9 cellular contexts compared by ENCODE assay signal in genomic region chr4:38760915-38761314, GRCh38. TPM values are rescaled to one million over a fixed set of nuclear protein-coding genes. Genes with fewer than 3 reads are reported as not detected.
DNase-seq lines count a peak whose midpoint lies in the region; ATAC-seq lines count a peak whose summit lies in the region.
"Had no signal": no experiment of that assay in that cellular context is flagged by ENCODE, and none has a peak within 500 bp of the region (broad histone marks: within the 10 kb centered on the region; RNA-seq: fewer than 3 reads in every experiment).

No MANE protein-coding gene starts in this region.

- H4K5ac ChIP-seq in mesendoderm (ENCODE audit: low read length), result no peak overlapping the region

- no peaks in the 10 kb centered on the region for H3K4me1 ChIP-seq in mesendoderm (ENCODE audit: control insufficient read depth, low read depth, low read length)
- no peaks in the 10 kb centered on the region for H3K4me1 ChIP-seq in effector memory CD4-positive, alpha-beta T cell (ENCODE audit: control insufficient read depth, insufficient read depth, low read length, poor library complexity, severe bottlenecking)
- H3K4me1 ChIP-seq: prostate gland had no signal

- H3K9me3 ChIP-seq in effector memory CD4-positive, alpha-beta T cell (ENCODE audit: control insufficient read depth, low read length), result no peaks in the 10 kb centered on the region
- H3K9me3 ChIP-seq: prostate gland had no signal

- H3K4me3 ChIP-seq in mesendoderm (ENCODE audit: low read length), result no peak overlapping the region
- no peak overlapping the region for H3K4me3 ChIP-seq in effector memory CD4-positive, alpha-beta T cell (ENCODE audit: insufficient read depth, low read depth, low read length, poor library complexity, severe bottlenecking)
- H3K4me3 ChIP-seq: prostate gland had no signal

- no peak overlapping the region for H3K23ac ChIP-seq in mesendoderm (ENCODE audit: low read length)

- H3K79me2 ChIP-seq in mesendoderm (ENCODE audit: control insufficient read depth, insufficient read depth, low read length), result no peaks in the 10 kb centered on the region

- no peak overlapping the region for H2BK5ac ChIP-seq in mesendoderm (ENCODE audit: low read length)

- no peak overlapping the region for H3K4ac ChIP-seq in mesendoderm (ENCODE audit: low read depth, low read length)

- H3K27me3 ChIP-seq in mesendoderm (ENCODE audit: insufficient read depth, low read length, poor library complexity), result no peaks in the 10 kb centered on the region
- H3K27me3 ChIP-seq in effector memory CD4-positive, alpha-beta T cell (replicated peaks; ENCODE audit: control insufficient read depth, insufficient read depth, low read length, poor library complexity, severe bottlenecking), result no peaks in the 10 kb centered on the region

- H2BK15ac ChIP-seq in mesendoderm (replicated peaks; ENCODE audit: low read depth), result no peak overlapping the region

- H2BK120ac ChIP-seq in mesendoderm (ENCODE audit: low read depth, low read length), result no peak overlapping the region

- H3K4me1 Mint-ChIP-seq in natural killer cell treated with Interleukin-12 subunit alpha and Interleukin-12 subunit beta and Interleukin-15 and Interleukin-18, amount 100 ng/mL, for 72 hours (ENCODE audit: low read depth in 2 of 2), result peaks cover 7 to 21% of the 10 kb centered on the region in 2 donors

- no peaks in the 10 kb centered on the region for H3K36me3 Mint-ChIP-seq in natural killer cell treated with Interleukin-12 subunit alpha and Interleukin-12 subunit beta and Interleukin-15 and Interleukin-18, amount 100 ng/mL, for 72 hours

- no peaks in the 10 kb centered on the region for H3K9me3 Mint-ChIP-seq in natural killer cell treated with Interleukin-12 subunit alpha and Interleukin-12 subunit beta and Interleukin-15 and Interleukin-18, amount 100 ng/mL, for 72 hours

- H3K27me3 Mint-ChIP-seq in natural killer cell treated with Interleukin-12 subunit alpha and Interleukin-12 subunit beta and Interleukin-15 and Interleukin-18, amount 100 ng/mL, for 72 hours, result no peaks in the 10 kb centered on the region

- no peak overlapping the region for H3K9ac ChIP-seq in mesendoderm (ENCODE audit: low read length)

- no peak for DNase-seq in natural killer cell treated with Interleukin-12 subunit alpha and Interleukin-12 subunit beta and Interleukin-15 and Interleukin-18, amount 100 ng/mL, for 72 hours (ENCODE audit: low spot score)
- DNase-seq in mesendoderm (no peak), EL (no peak)
- DNase-seq in effector memory CD4-positive, alpha-beta T cell, result no peak

- no peak overlapping the region for H3K18ac ChIP-seq in mesendoderm (ENCODE audit: low read length)

- H3K27ac Mint-ChIP-seq in natural killer cell treated with Interleukin-12 subunit alpha and Interleukin-12 subunit beta and Interleukin-15 and Interleukin-18, amount 100 ng/mL, for 72 hours, result peak overlapping the region; percentile 50 to 63

- H3K4me2 ChIP-seq in mesendoderm (ENCODE audit: low read length), result no peak overlapping the region

- H2AK5ac ChIP-seq in mesendoderm (ENCODE audit: low read length), result no peak overlapping the region

- no peaks in the 10 kb centered on the region for H3K79me1 ChIP-seq in mesendoderm (ENCODE audit: low read length)

- H4K8ac ChIP-seq in mesendoderm (ENCODE audit: low read depth, low read length), result no peak overlapping the region

- H3K36me3 ChIP-seq in mesendoderm (ENCODE audit: control insufficient read depth, insufficient read depth, low read length), result no peaks in the 10 kb centered on the region
- no peaks in the 10 kb centered on the region for H3K36me3 ChIP-seq in effector memory CD4-positive, alpha-beta T cell (ENCODE audit: control insufficient read depth, insufficient read depth, low read length)
- H3K36me3 ChIP-seq: prostate gland had no signal

- peak overlapping the region; percentile 63 for H3K4me3 Mint-ChIP-seq in natural killer cell treated with Interleukin-12 subunit alpha and Interleukin-12 subunit beta and Interleukin-15 and Interleukin-18, amount 100 ng/mL, for 72 hours

- no CpG with 5 or more reads among the region's 5 CpGs for WGBS in mesendoderm (ENCODE audit: extremely low coverage, insufficient coverage, low lambda C conversion rate)

- no peak overlapping the region for H3K27ac ChIP-seq in mesendoderm (ENCODE audit: low read depth, low read length)
- no peak overlapping the region for H3K27ac ChIP-seq in effector memory CD4-positive, alpha-beta T cell (ENCODE audit: insufficient read depth, low read length, poor library complexity, severe bottlenecking)
- H3K27ac ChIP-seq: epithelial cell of prostate, prostate gland had no signal

- H3K56ac ChIP-seq in mesendoderm (ENCODE audit: low read length), result no peak overlapping the region

- ATAC-seq in GM18907 (IDR thresholded peaks at IDR 0.05; ENCODE audit: unreplicated experiment), result peak; percentile 31
- peak; percentile 22 for ATAC-seq in GM21576 (IDR thresholded peaks at IDR 0.05; ENCODE audit: unreplicated experiment)
- ATAC-seq in HG03571 (IDR thresholded peaks at IDR 0.05; ENCODE audit: unreplicated experiment), result peak; percentile 17
- ATAC-seq in natural killer cell treated with Interleukin-12 subunit alpha and Interleukin-12 subunit beta and Interleukin-15 and Interleukin-18, amount 100 ng/mL, for 72 hours, result no peak

RNA-seq across cellular contexts. Expression of gene TLR10, which starts 21.9 kb away (rescaled TPM):
- total RNA-seq in natural killer cell treated with Interleukin-12 subunit alpha and Interleukin-12 subunit beta and Interleukin-15 and Interleukin-18, amount 100 ng/mL, for 72 hours, result not detected
- polyA plus RNA-seq in mesendoderm (2013, experiment 1 of 2), result not detected
- polyA plus RNA-seq in mesendoderm (2013, experiment 2 of 2), result 0.01 TPM

RNA-seq across cellular contexts. Expression of gene TLR1, which starts 43.7 kb away (rescaled TPM):
- 10 to 100 TPM; 12.6 to 15.5 TPM for total RNA-seq in natural killer cell treated with Interleukin-12 subunit alpha and Interleukin-12 subunit beta and Interleukin-15 and Interleukin-18, amount 100 ng/mL, for 72 hours
- not detected for polyA plus RNA-seq in mesendoderm (2013, experiment 1 of 2)
- 0.01 TPM for polyA plus RNA-seq in mesendoderm (2013, experiment 2 of 2)

Comparison
In these comparisons a context has a peak if more than half of its experiments do, and no peak if none do; other contexts are left out.
1. ATAC-seq: peak in GM18907 (single experiment), GM21576 (single experiment) and HG03571 (single experiment); none in natural killer cell treated with Interleukin-12 subunit alpha and Interleukin-12 subunit beta and Interleukin-15 and Interleukin-18, amount 100 ng/mL, for 72 hours (0 of 2).